Comparison of ENCODE assay signal across 12 cellular contexts in genomic region chr3:66495633-66496032, GRCh38. TPM values are rescaled to one million over a fixed set of nuclear protein-coding genes. Genes with fewer than 3 reads are reported as not detected.
DNase-seq lines count a peak whose midpoint lies in the region; ATAC-seq, FAIRE-seq and TF ChIP-seq lines count a peak whose summit lies in the region.
"Had no signal": no experiment of that assay in that cellular context is flagged by ENCODE, and none has a peak within 500 bp of the region (broad histone marks: within the 10 kb centered on the region; RNA-seq: fewer than 3 reads in every experiment).

No MANE protein-coding gene starts in this region.

- in situ Hi-C loops in GM12878 (cut with MboI), result no loop called here

- no peak for FAIRE-seq in GM12878 (lab: Jason Lieb, UNC)

- ATAC-seq in GM12878 (peak; percentile 11; the same call in 2 of the 3 replicates), lung (ENCODE audit: insufficient read depth, low FRiP score) (no peak)

- TF ChIP-seq EP300 in GM12878 (IDR thresholded peaks at IDR 0.05; ENCODE audit: borderline replicate concordance in 1 of 2, control insufficient read depth in 1 of 2, low read depth in 2 of 2, low read length in 2 of 2), result no peak

- RAD21 ChIA-PET in GM12878 (lab: Charles Lee; ENCODE audit: unreplicated experiment), result interaction anchor here (1.0 kb wide), 1 partner anchor 16 kb away, joined by 3 read pairs; no protein-coding TSS in a partner anchor

- no peak overlapping the region for H2AFZ ChIP-seq in GM12878 (ENCODE audit: control insufficient read depth, low read depth, low read length)

- POLR2A ChIA-PET in MCF 10A (lab: Yijun Ruan, JAX), result no interaction called here
- POLR2A ChIA-PET in GM12878 (lab: Charles Lee), result no interaction called here

- H3K27ac Mint-ChIP-seq in MCF 10A (ENCODE audit: low read depth, unreplicated experiment) (no peak overlapping the region), type B pancreatic cell (peak overlapping the region; percentile 37)
- H3K27ac Mint-ChIP-seq: dendritic cell treated with granulocyte-macrophage colony-stimulating factor and Interleukin-4, amounts not matched to agents 40 ng/mL and 50 ng/mL, for 4 days; IgD-negative memory B cell had no signal

- SMC1A ChIA-PET in GM12878 (lab: Charles Lee; ENCODE audit: uncharacterized antibody, unreplicated experiment), result interaction anchor here (1.5 to 2.3 kb wide), 3 partner anchors 21 to 36 kb away, joined by 3 to 7 read pairs (median 6); no protein-coding TSS in a partner anchor

- no peaks in the 10 kb centered on the region for H3K27me3 ChIP-seq in breast epithelium
- peaks cover 0 to 2% of the 10 kb centered on the region in 2 experiments; a peak in 2 of 4 replicates for H3K27me3 ChIP-seq in GM12878 (replicated peaks in 1 of 2; ENCODE audit: control insufficient read depth in 2 of 2, insufficient read depth in 2 of 2, low read length in 1 of 2)
- H3K27me3 ChIP-seq in lung (ENCODE audit: control insufficient read depth, insufficient read depth), result no peaks in the 10 kb centered on the region
- no peaks in the 10 kb centered on the region for H3K27me3 ChIP-seq in uterus
- H3K27me3 ChIP-seq: SJSA1 had no signal

- intact Hi-C loops in breast epithelium (cut with DNase I; ENCODE audit: low total_unique reads) (no loop called here), MCF 10A (cut with micrococcal nuclease) (no loop called here), GM12878 (cut with micrococcal nuclease; ENCODE audit: unreplicated experiment) (no loop called here), uterus (cut with DNase I; ENCODE audit: low total_unique reads) (no loop called here)

- BruUV-seq in MCF 10A (replicated peaks; lab: Mats Ljungman, UMichigan) (no TSS peak), GM12878 (replicated peaks; lab: Mats Ljungman, UMichigan) (no TSS peak)

- H3K4me1 ChIP-seq in breast epithelium, result peaks cover 0 to 26% of the 10 kb centered on the region in 2 donors
- peaks cover 4% of the 10 kb centered on the region; the same call in 1 of the 2 replicates for H3K4me1 ChIP-seq in GM12878 (ENCODE audit: control insufficient read depth, insufficient read depth, low read length)
- peaks cover 10 to 47% of the 10 kb centered on the region in 2 donors for H3K4me1 ChIP-seq in lung (ENCODE audit: control insufficient read depth in 2 of 2, insufficient read depth in 2 of 2, low read length in 2 of 2)
- H3K4me1 ChIP-seq in uterus, result peaks cover 5 to 11% of the 10 kb centered on the region in 2 donors

- H3K4me1 Mint-ChIP-seq in MCF 10A (ENCODE audit: insufficient read depth, unreplicated experiment) (peaks cover 49% of the 10 kb centered on the region), type B pancreatic cell (ENCODE audit: unreplicated experiment) (peaks cover 67% of the 10 kb centered on the region)

- H3K27ac ChIP-seq in breast epithelium (peak overlapping the region; percentile 76 to 93), GM12878 (ENCODE audit: control insufficient read depth, insufficient read depth) (no peak overlapping the region), lung (ENCODE audit: low read depth in 1 of 2, low read length in 1 of 2) (peak overlapping the region; percentile 27 to 62), uterus (peak overlapping the region in 1 of 2 donors; percentile 23)
- H3K27ac ChIP-seq: SJSA1 had no signal

- H3K27me3 Mint-ChIP-seq in MCF 10A (ENCODE audit: insufficient read depth, unreplicated experiment) (no peaks in the 10 kb centered on the region), type B pancreatic cell (peaks cover 35% of the 10 kb centered on the region)

- DNase-seq in breast epithelium (ENCODE audit: low spot score in 2 of 2) (no peak), MCF 10A (ENCODE audit: unreplicated experiment) (no peak), GM12878 (ENCODE audit: low read depth, low spot score) (no peak), lung (ENCODE audit: low spot score) (no peak), type B pancreatic cell (ENCODE audit: extremely low spot score, unreplicated experiment) (no peak), midbrain (lab: John Stamatoyannopoulos, UW) (no peak), NCI-H2171 (lab: John Stamatoyannopoulos, UW) (no peak), uterus (no peak)
- DNase-seq: NCI-H2227 treated with DMSO at 0.1 percent for 48 hours had no signal

- H3K9ac ChIP-seq in GM12878 (ENCODE audit: control insufficient read depth, insufficient read depth, low read length), result no peak overlapping the region

- peak overlapping the region; percentile 34 for H3K4me2 ChIP-seq in GM12878 (ENCODE audit: control insufficient read depth, insufficient read depth)

- H3K79me2 ChIP-seq in GM12878 (ENCODE audit: control insufficient read depth, insufficient read depth, low read length), result peaks cover 9% of the 10 kb centered on the region

- no peaks in the 10 kb centered on the region for H4K20me1 ChIP-seq in GM12878 (ENCODE audit: control insufficient read depth, insufficient read depth)

- 49% methylated on average over 3 of the region's 3 CpGs for WGBS in GM12878 (ENCODE audit: insufficient coverage, insufficient replicate concordance, low lambda C conversion rate, missing lambda C conversion rate)
- WGBS in lung, 2 donors, result 42 to 59% methylated on average over 3 of the region's 3 CpGs

- no peaks in the 10 kb centered on the region for H3K9me3 Mint-ChIP-seq in MCF 10A (ENCODE audit: unreplicated experiment)
- H3K9me3 Mint-ChIP-seq in type B pancreatic cell, result no peaks in the 10 kb centered on the region
- H3K9me3 Mint-ChIP-seq: dendritic cell treated with granulocyte-macrophage colony-stimulating factor and Interleukin-4, amounts not matched to agents 40 ng/mL and 50 ng/mL, for 4 days; IgD-negative memory B cell had no signal

- H3K9me3 ChIP-seq in breast epithelium (no peaks in the 10 kb centered on the region), GM12878 (replicated peaks; ENCODE audit: control insufficient read depth, insufficient read depth, low read length) (no peaks in the 10 kb centered on the region), lung (ENCODE audit: control insufficient read depth in 2 of 2, insufficient read depth in 1 of 2, low read length in 1 of 2) (no peaks in the 10 kb centered on the region), uterus (no peaks in the 10 kb centered on the region)

- TF ChIP-seq POLR2A in breast epithelium (IDR thresholded peaks at IDR 0.05), result no peak
- no peak for TF ChIP-seq POLR2A in GM12878 (IDR thresholded peaks at IDR 0.05; ENCODE audit: low read depth, low read length)
- no peak for TF ChIP-seq POLR2A in uterus (IDR thresholded peaks at IDR 0.05)

- no peak for TF ChIP-seq RAD21 in GM12878 (IDR thresholded peaks at IDR 0.05; ENCODE audit: insufficient read depth, low read depth, low read length)

- TF ChIP-seq CTCF in breast epithelium (IDR thresholded peaks at IDR 0.05), result no peak
- TF ChIP-seq CTCF in MCF 10A (IDR thresholded peaks at IDR 0.05; ENCODE audit: unreplicated experiment), result no peak
- TF ChIP-seq CTCF in GM12878 (IDR thresholded peaks at IDR 0.05 in 2 of 3, conservative IDR thresholded peaks at IDR 0.05 in 1 of 3; ENCODE audit: control insufficient read depth in 2 of 3, extremely low read depth in 1 of 3, insufficient read depth in 1 of 3, low read depth in 3 of 3, low read length in 3 of 3), result no peak
- TF ChIP-seq CTCF in lung (IDR thresholded peaks at IDR 0.05; ENCODE audit: control extremely low read depth, extremely low read depth), result no peak
- no peak for TF ChIP-seq CTCF in type B pancreatic cell (conservative IDR thresholded peaks at IDR 0.05)
- TF ChIP-seq CTCF in uterus (IDR thresholded peaks at IDR 0.05), result no peak

- H3K4me3 ChIP-seq in breast epithelium, result peak overlapping the region in 1 of 3 donors; percentile 99
- H3K4me3 ChIP-seq in GM12878, result no peak overlapping the region
- no peak overlapping the region for H3K4me3 ChIP-seq in lung
- H3K4me3 ChIP-seq in uterus, result no peak overlapping the region
- H3K4me3 ChIP-seq: SJSA1 had no signal

- H3K36me3 ChIP-seq in breast epithelium, result no peaks in the 10 kb centered on the region
- H3K36me3 ChIP-seq in GM12878 (ENCODE audit: control insufficient read depth in 2 of 2, insufficient read depth in 2 of 2, low read length in 1 of 2), result no peaks in the 10 kb centered on the region
- no peaks in the 10 kb centered on the region for H3K36me3 ChIP-seq in lung (ENCODE audit: control insufficient read depth in 2 of 2, insufficient read depth in 2 of 2, low read length in 2 of 2)
- H3K36me3 ChIP-seq in uterus, result no peaks in the 10 kb centered on the region

- CTCF ChIA-PET in MCF 10A (lab: Yijun Ruan, JAX) (no interaction called here), GM12878 (lab: Yijun Ruan, JAX) (interaction anchor here (1.2 kb wide), 1 partner anchor 14 kb away, joined by 3 read pairs; no protein-coding TSS in a partner anchor)

- H3K4me3 Mint-ChIP-seq in MCF 10A (ENCODE audit: unreplicated experiment), result no peak overlapping the region
- H3K4me3 Mint-ChIP-seq in type B pancreatic cell, result peak overlapping the region; percentile 66
- H3K4me3 Mint-ChIP-seq: dendritic cell treated with granulocyte-macrophage colony-stimulating factor and Interleukin-4, amounts not matched to agents 40 ng/mL and 50 ng/mL, for 4 days; IgD-negative memory B cell had no signal

- H3K36me3 Mint-ChIP-seq in MCF 10A (ENCODE audit: insufficient read depth, unreplicated experiment) (no peaks in the 10 kb centered on the region), type B pancreatic cell (no peaks in the 10 kb centered on the region)
- H3K36me3 Mint-ChIP-seq: IgD-negative memory B cell had no signal

RNA-seq across cellular contexts. Expression of gene LRIG1, which starts 5.2 kb away (rescaled TPM):
- 100 to 1,000 TPM in 2 of 3 donors, 10 to 100 TPM in 1; 66.1 to 227 (median 131) TPM for total RNA-seq in breast epithelium
- 15.2 and 17.2 TPM in 2 replicates for total RNA-seq in MCF 10A (2022)
- total RNA-seq in GM12878 (2013; cell fraction: nucleolus; rRNA removed), result 4.9 and 5.9 TPM in 2 replicates
- total RNA-seq in GM12878 (2014; rRNA removed), result 10.5 and 11.8 TPM in 2 replicates
- total RNA-seq in GM12878 (2014; rRNA removed; fragmentation: Illumina TruSeq; extraction: Trizol), result 5.8 and 6.5 TPM in 2 replicates
- total RNA-seq in GM12878 (2021), result 11.2 and 12.5 TPM in 2 replicates
- 12.4 TPM for polyA plus RNA-seq in GM12878 (2011; ENCODE audit: low read depth)
- polyA plus RNA-seq in GM12878 (2011; rRNA removed), result 12.3 and 16.4 TPM in 2 replicates
- 17.1 and 18.0 TPM in 2 replicates for polyA plus RNA-seq in GM12878 (2011; cell fraction: cytosol; rRNA removed)
- polyA plus RNA-seq in GM12878 (2011; cell fraction: nucleus; rRNA removed), result 52.5 and 61.5 TPM in 2 replicates
- polyA plus RNA-seq in GM12878 (2012), result 8.3 and 10.2 TPM in 2 replicates
- 11.4 and 15.6 TPM in 2 replicates for polyA plus RNA-seq in GM12878 (2014; fragmentation: Illumina TruSeq; extraction: Trizol)
- 1 to 10 TPM in 1 of 2 experiments, under 1 TPM in 1; 0.84 to 2.5 TPM for polyA plus RNA-seq in GM12878 (2014; fragmentation: Nextera tagmentation; extraction: Ambion mirVana)
- polyA plus RNA-seq in GM12878 (2014; rRNA removed), result 7.2 and 9.7 TPM in 2 replicates
- polyA plus RNA-seq in GM12878 (2016; fragmentation: Nextera tagmentation; extraction: Ambion mirVana), result 1 to 10 TPM; 4.5 to 5.2 TPM
- polyA minus RNA-seq in GM12878 (2011; rRNA and poly(A)+ RNA removed), result 44.8 and 51.0 TPM in 2 replicates
- 13.2 and 15.9 TPM in 2 replicates for polyA minus RNA-seq in GM12878 (2011; cell fraction: cytosol; rRNA and poly(A)+ RNA removed)
- polyA minus RNA-seq in GM12878 (2011; cell fraction: nucleus; rRNA and poly(A)+ RNA removed), result 33.5 and 46.4 TPM in 2 replicates
- total RNA-seq in lung, result 10 to 100 TPM; 59.3 to 97.4 TPM
- 10 to 100 TPM; 21.9 to 25.1 TPM for polyA plus RNA-seq in lung
- total RNA-seq in type B pancreatic cell (ENCODE audit: low replicate concordance), result 10.9 and 28.9 TPM in 2 replicates
- total RNA-seq in uterus, result 100 to 1,000 TPM in 2 of 4 donors, 10 to 100 TPM in 2; 20.9 to 108 (median 69.6) TPM
